Comparison of ENCODE assay signal across 33 cellular contexts in genomic region chr1:98874828-98875227, GRCh38.
"Had no signal": no experiment of that assay in that cellular context is flagged by ENCODE, and none has a peak within 500 bp of the region (broad histone marks: within the 10 kb centered on the region; RNA-seq: fewer than 3 reads in every experiment).

No MANE protein-coding gene starts in this region.

- ATAC-seq: activated CD4-positive, CD25-positive, alpha-beta regulatory T cell treated with anti-CD3 and anti-CD28 coated beads, Interleukin-2, amount 50 U/mL, for 24 hours; activated CD8-positive, alpha-beta T cell treated with anti-CD3 and anti-CD28 coated beads for 36 hours; gastroesophageal sphincter; T-helper 17 cell had no signal

- H3K4me1 ChIP-seq: ascending aorta, breast epithelium, esophagus squamous epithelium, gastroesophageal sphincter had no signal

- H3K4me1 Mint-ChIP-seq: brain had no signal

- H3K27me3 ChIP-seq: ascending aorta, breast epithelium, cardiac muscle cell, esophagus squamous epithelium, gastroesophageal sphincter had no signal

- DNase-seq: activated B cell treated with CpG ODN at 0.5 μM for 24 hours; activated CD4-positive, alpha-beta T cell treated with anti-CD3 and anti-CD28 coated beads for 48 hours; activated CD4-positive, alpha-beta T cell treated with anti-CD3 and anti-CD28 coated beads, Interleukin-2, amount 50 U/mL, for 1 hour; activated CD4-positive, alpha-beta T cell treated with anti-CD3 and anti-CD28 coated beads, Interleukin-2, amount 50 U/mL, for 48 hours; activated CD8-positive, alpha-beta memory T cell treated with anti-CD3 and anti-CD28 coated beads for 24 hours; activated CD8-positive, alpha-beta T cell treated with anti-CD3 and anti-CD28 coated beads for 36 hours; activated effector memory CD4-positive, alpha-beta T cell treated with Interleukin-2 at 50 U/mL for 16 hours; activated gamma-delta T cell treated with Interleukin-2 at 50 U/mL for 16 hours; activated naive CD4-positive, alpha-beta T cell treated with anti-CD3 and anti-CD28 coated beads, Interleukin-2, amount 50 U/mL, for 16 hours; activated naive CD4-positive, alpha-beta T cell treated with Interleukin-2 at 50 U/mL for 16 hours; activated naive CD8-positive, alpha-beta T cell treated with anti-CD3 and anti-CD28 coated beads, Interleukin-2, amount 10 ng/mL, durations not matched to agents 7 days and 5 days; activated T-cell treated with anti-CD3 and anti-CD28 coated beads, Interleukin-2, amount 50 U/mL, for 48 hours; central memory CD4-positive, alpha-beta T cell; cerebellar nuclear complex; cortex of kidney; dermis blood vessel endothelial cell; effector CD8-positive, alpha-beta T cell; esophagus squamous epithelium; foreskin melanocyte; T-helper 1 cell; T-helper 17 cell; T1000; WERI-Rb-1 had no signal

- H3K27me3 Mint-ChIP-seq: activated B cell treated with CpG ODN at 0.5 μM for 24 hours; activated CD8-positive, alpha-beta T cell treated with anti-CD3 and anti-CD28 coated beads for 36 hours; activated naive CD8-positive, alpha-beta T cell treated with anti-CD3 and anti-CD28 coated beads, Interleukin-2, amount 10 ng/mL, durations not matched to agents 7 days and 5 days; T-helper 17 cell had no signal

- H3K36me3 Mint-ChIP-seq: brain had no signal

- H3K36me3 ChIP-seq: ascending aorta, breast epithelium, cardiac muscle cell, esophagus squamous epithelium, gastroesophageal sphincter, WERI-Rb-1 had no signal

- H3K4me3 Mint-ChIP-seq: activated B cell treated with CpG ODN at 0.5 μM for 24 hours; activated CD8-positive, alpha-beta T cell treated with anti-CD3 and anti-CD28 coated beads for 36 hours; activated naive CD8-positive, alpha-beta T cell treated with anti-CD3 and anti-CD28 coated beads, Interleukin-2, amount 10 ng/mL, durations not matched to agents 7 days and 5 days; brain; T-helper 17 cell; T-helper 2 cell treated with Interferon-gamma antibody and Interleukin-4, amounts not matched to agents 5 μg/mL and 100 μg/mL, for 36 hours had no signal

- FAIRE-seq: endometrium, endothelial cell of umbilical vein had no signal

- H3K4me3 ChIP-seq: ascending aorta, breast epithelium, cardiac muscle cell, esophagus squamous epithelium, gastroesophageal sphincter had no signal

- H3K27ac ChIP-seq: ascending aorta, breast epithelium, cardiac muscle cell, epithelial cell of prostate, esophagus squamous epithelium, gastroesophageal sphincter, WERI-Rb-1 had no signal

- H3K27ac Mint-ChIP-seq: activated B cell treated with CpG ODN at 0.5 μM for 24 hours; activated CD8-positive, alpha-beta T cell treated with anti-CD3 and anti-CD28 coated beads for 36 hours; activated naive CD8-positive, alpha-beta T cell treated with anti-CD3 and anti-CD28 coated beads, Interleukin-2, amount 10 ng/mL, durations not matched to agents 7 days and 5 days; brain; T-helper 17 cell; T-helper 2 cell treated with Interferon-gamma antibody and Interleukin-4, amounts not matched to agents 5 μg/mL and 100 μg/mL, for 36 hours had no signal

- H3K9me3 ChIP-seq: ascending aorta, breast epithelium, esophagus squamous epithelium, gastroesophageal sphincter had no signal
